In genomic region chr1:1122981-1123480, GRCh38 we compare ENCODE assay signal across 12 cellular contexts. TPM values are rescaled to one million over a fixed set of nuclear protein-coding genes. Genes with fewer than 3 reads are reported as not detected.
A peak's percentile ranks its signal among the peaks of the same experiment; 100 is the strongest.
DNase-seq lines count a peak whose midpoint lies in the region; TF ChIP-seq lines count a peak whose summit lies in the region.
"Had no signal": no experiment of that assay in that cellular context is flagged by ENCODE, and none has a peak within 500 bp of the region (broad histone marks: within the 10 kb centered on the region; RNA-seq: fewer than 3 reads in every experiment).

No MANE protein-coding gene starts in this region.

- no peak overlapping the region for H3K56ac ChIP-seq in H9 (ENCODE audit: insufficient read length, low read depth, low read length)

- no peak overlapping the region for H3K4me2 ChIP-seq in H9 (ENCODE audit: insufficient read depth, insufficient read length, low read length)

- H3K27me3 ChIP-seq in duodenal mucosa (ENCODE audit: control insufficient read depth in 1 of 2, insufficient read depth in 2 of 2, low read length in 2 of 2), result peaks cover 0 to 5% of the 10 kb centered on the region in 2 donors
- no peaks in the 10 kb centered on the region; the same call in 1 of the 2 replicates for H3K27me3 ChIP-seq in H9 (ENCODE audit: insufficient read depth, low read length)
- H3K27me3 ChIP-seq: vagina had no signal

- H2AFZ ChIP-seq in H9 (ENCODE audit: low read length), result no peak overlapping the region

- no peak overlapping the region for H3K18ac ChIP-seq in H9 (ENCODE audit: insufficient read length, low read depth, low read length)

- H3T11ph ChIP-seq in H9 (ENCODE audit: low read length), result no peak overlapping the region

- WGBS in H9 (ENCODE audit: extremely low coverage, insufficient read length, low lambda C conversion rate), result no CpG with 5 or more reads among the region's 18 CpGs

- no peaks in the 10 kb centered on the region for H3K36me3 ChIP-seq in duodenal mucosa (ENCODE audit: control insufficient read depth in 1 of 2, insufficient read depth in 2 of 2, low read length in 2 of 2)
- H3K36me3 ChIP-seq: vagina had no signal

- H4K20me1 ChIP-seq in H9 (ENCODE audit: control insufficient read depth, insufficient read depth, insufficient read length), result no peaks in the 10 kb centered on the region

- H3K79me1 ChIP-seq in H9 (ENCODE audit: insufficient read depth, low read depth, low read length, poor library complexity, severe bottlenecking), result no peaks in the 10 kb centered on the region

- H2BK12ac ChIP-seq in H9 (ENCODE audit: insufficient read length, low read depth, low read length), result no peak overlapping the region

- in situ Hi-C loops in KBM-7 (cut with MboI; ENCODE audit: low pct_unique_long_range_greater_than_20kb, low sequenced_read_pairs), result no loop called here

- peak; percentile 44 for DNase-seq in SIG-M5 treated with dmso at 0.1 percent for 504 hours (lab: John Stamatoyannopoulos, UW; ENCODE audit: unreplicated experiment)
- DNase-seq in SIG-M5 (lab: John Stamatoyannopoulos, UW), result no peak
- DNase-seq in KBM-7, result peak; percentile 33
- no peak for DNase-seq in progenitor cell of endocrine pancreas (ENCODE audit: low spot score, unreplicated experiment)
- no peak for DNase-seq in AG08396 (ENCODE audit: low spot score)
- DNase-seq in dedifferentiated amniotic fluid mesenchymal stem cell (ENCODE audit: extremely low spot score), result no peak
- no peak for DNase-seq in H9
- DNase-seq: activated naive CD4-positive, alpha-beta T cell treated with anti-CD3 and anti-CD28 coated beads, Interleukin-2, amount 10 ng/mL, durations not matched to agents 7 days and 5 days; mammary epithelial cell had no signal

- H3K27me3 Mint-ChIP-seq in progenitor cell of endocrine pancreas, result peaks cover 17% of the 10 kb centered on the region
- peaks cover 38% of the 10 kb centered on the region for H3K27me3 Mint-ChIP-seq in H9 (ENCODE audit: low read depth)

- H3K36me3 Mint-ChIP-seq in progenitor cell of endocrine pancreas (ENCODE audit: insufficient read depth), result no peaks in the 10 kb centered on the region
- peaks cover 0 to 7% (median 0%) of the 10 kb centered on the region in 3 experiments; a peak in 2 of 7 replicates for H3K36me3 Mint-ChIP-seq in H9 (ENCODE audit: insufficient read depth in 1 of 3, low read depth in 3 of 3)
- H3K36me3 Mint-ChIP-seq: activated naive CD4-positive, alpha-beta T cell treated with anti-CD3 and anti-CD28 coated beads, Interleukin-2, amount 10 ng/mL, durations not matched to agents 7 days and 5 days had no signal

- no peak overlapping the region for H2BK5ac ChIP-seq in H9 (ENCODE audit: insufficient read length, low read length)

- no peak overlapping the region for H2BK20ac ChIP-seq in H9 (ENCODE audit: low read depth, low read length, poor library complexity, severe bottlenecking)

- no peaks in the 10 kb centered on the region for H3K9me3 ChIP-seq in duodenal mucosa (ENCODE audit: control insufficient read depth in 1 of 2, low read length in 2 of 2)
- H3K9me3 ChIP-seq in H9 (ENCODE audit: control insufficient read depth, low read depth, low read length), result no peaks in the 10 kb centered on the region
- H3K9me3 ChIP-seq: vagina had no signal

- no peak overlapping the region for H3K4me3 ChIP-seq in duodenal mucosa (ENCODE audit: low read depth in 1 of 2, low read length in 2 of 2)

- no peak overlapping the region for H4K8ac ChIP-seq in H9 (replicated peaks; ENCODE audit: insufficient read length, low read depth, low read length)

- no peaks in the 10 kb centered on the region for H3K23me2 ChIP-seq in H9 (ENCODE audit: insufficient read length, low read depth, low read length, poor library complexity, severe bottlenecking)

- H3K14ac ChIP-seq in H9 (ENCODE audit: insufficient read depth, low read length), result no peak overlapping the region; the same call in 1 of the 2 replicates

- H3K9ac ChIP-seq in duodenal mucosa (ENCODE audit: low read depth in 1 of 2, low read length in 2 of 2) (peak overlapping the region; percentile 61 to 66), H9 (ENCODE audit: extremely low read depth, insufficient read length, low read length) (no peak overlapping the region)

- H2AK5ac ChIP-seq in H9 (ENCODE audit: insufficient read length, low read length), result no peak overlapping the region

- H3K4me3 Mint-ChIP-seq in progenitor cell of endocrine pancreas (ENCODE audit: low read depth) (no peak overlapping the region), H9 (no peak overlapping the region)
- H3K4me3 Mint-ChIP-seq: activated naive CD4-positive, alpha-beta T cell treated with anti-CD3 and anti-CD28 coated beads, Interleukin-2, amount 10 ng/mL, durations not matched to agents 7 days and 5 days had no signal

- H2BK120ac ChIP-seq in H9 (ENCODE audit: low read depth, low read length, poor library complexity, severe bottlenecking), result no peak overlapping the region

- H3K9me3 Mint-ChIP-seq in progenitor cell of endocrine pancreas (ENCODE audit: low read depth) (no peaks in the 10 kb centered on the region), H9 (peaks cover 8 to 9% of the 10 kb centered on the region in 2 experiments; a peak in 4 of 5 replicates)

- H3K79me2 ChIP-seq in H9 (ENCODE audit: insufficient read depth, low read length), result no peaks in the 10 kb centered on the region

- H3K27ac ChIP-seq in duodenal mucosa (ENCODE audit: low read depth, low read length) (no peak overlapping the region), H9 (ENCODE audit: insufficient read length, low read depth, low read length) (no peak overlapping the region)
- H3K27ac ChIP-seq: coronary artery, vagina had no signal

- H4K5ac ChIP-seq in H9 (ENCODE audit: insufficient read length, low read depth, low read length), result no peak overlapping the region

- H3K4ac ChIP-seq in H9 (ENCODE audit: low read depth, low read length), result no peak overlapping the region

- no peak overlapping the region for H2BK15ac ChIP-seq in H9 (ENCODE audit: low read depth, low read length)

- peaks cover 39 to 52% of the 10 kb centered on the region in 2 donors for H3K4me1 ChIP-seq in duodenal mucosa (ENCODE audit: control insufficient read depth in 1 of 2, insufficient read depth in 2 of 2, low read length in 2 of 2)
- H3K4me1 ChIP-seq in H9 (ENCODE audit: insufficient read depth, low read length), result no peaks in the 10 kb centered on the region

- H3K23ac ChIP-seq in H9 (ENCODE audit: insufficient read length, low read depth, low read length), result no peak overlapping the region

- H4K91ac ChIP-seq in H9 (ENCODE audit: insufficient read length, low read depth, low read length), result no peak overlapping the region

- peaks cover 25% of the 10 kb centered on the region for H3K4me1 Mint-ChIP-seq in progenitor cell of endocrine pancreas (ENCODE audit: low read depth)
- peaks cover 0 to 2% of the 10 kb centered on the region in 2 experiments; a peak in 2 of 4 replicates for H3K4me1 Mint-ChIP-seq in H9

- H3K27ac Mint-ChIP-seq in progenitor cell of endocrine pancreas, result peak overlapping the region; percentile 73
- no peak overlapping the region for H3K27ac Mint-ChIP-seq in H9

- TF ChIP-seq CTCF in progenitor cell of endocrine pancreas (IDR thresholded peaks at IDR 0.05; ENCODE audit: unreplicated experiment), result peak; percentile 23
- no peak for TF ChIP-seq CTCF in H9 (conservative IDR thresholded peaks at IDR 0.05)

RNA-seq across cellular contexts. Expression of gene C1orf159, which starts 7.1 kb away (rescaled TPM):
- total RNA-seq in progenitor cell of endocrine pancreas, result 21.3 and 23.2 TPM in 2 replicates
- total RNA-seq in H9 (2021), result 10.1 and 12.3 TPM in 2 replicates

RNA-seq across cellular contexts. Expression of gene RNF223, which starts 48.9 kb away (rescaled TPM):
- not detected in 2 replicates for total RNA-seq in progenitor cell of endocrine pancreas
- total RNA-seq in H9 (2021), result not detected in 2 replicates

RNA-seq across cellular contexts. Expression of gene TTLL10, which starts 50.6 kb away (rescaled TPM):
- total RNA-seq in progenitor cell of endocrine pancreas (5.0 and 5.5 TPM in 2 replicates), H9 (2021) (0.68 and 0.79 TPM in 2 replicates)
- total RNA-seq: mammary epithelial cell, vagina had no signal

Comparison
In these comparisons a context has a peak if more than half of its experiments do, and no peak if none do; other contexts are left out.
1. DNase-seq: peak in SIG-M5 treated with dmso at 0.1 percent for 504 hours (single experiment) and KBM-7 (single experiment); none in SIG-M5 (single experiment), progenitor cell of endocrine pancreas (single experiment), AG08396 (single experiment), dedifferentiated amniotic fluid mesenchymal stem cell (single experiment) and H9 (single experiment).